ENCODE assay signal across 17 cellular contexts in the genomic region with DNA sequence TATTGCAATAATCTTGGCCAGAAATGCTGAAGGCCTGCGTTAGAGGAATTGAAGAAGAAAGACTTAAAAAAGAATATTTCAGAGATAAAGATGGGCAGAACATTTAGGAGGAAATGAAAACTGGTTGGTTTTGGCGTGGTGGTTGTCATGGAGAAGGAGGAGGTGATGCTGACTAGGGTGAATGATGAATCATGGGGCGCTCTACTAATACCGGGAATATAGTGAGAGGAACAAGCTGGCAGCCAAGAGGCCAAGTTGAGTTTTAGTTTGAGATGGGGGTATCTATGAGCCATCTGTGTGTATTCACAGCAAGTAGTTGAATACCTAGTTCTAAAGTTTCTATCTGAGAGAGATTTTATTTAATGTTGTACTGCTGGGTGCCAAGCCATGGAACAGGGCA. TPM values are rescaled to one million over a fixed set of nuclear protein-coding genes. Genes with fewer than 3 reads are reported as not detected.
DNase-seq lines count a peak whose midpoint lies in the region; ATAC-seq lines count a peak whose summit lies in the region.
"Had no signal": no experiment of that assay in that cellular context is flagged by ENCODE, and none has a peak within 500 bp of the region (broad histone marks: within the 10 kb centered on the region; RNA-seq: fewer than 3 reads in every experiment).

No MANE protein-coding gene starts in this region.

- peak; percentile 32 for DNase-seq in stimulated activated CD4-positive, alpha-beta T cell treated with anti-CD3 and anti-CD28 coated beads, Interleukin-15, amount 100 ng/mL, for 24 hours
- DNase-seq in stimulated activated CD4-positive, alpha-beta T cell treated with anti-CD3 and anti-CD28 coated beads, Interleukin-4, amount 100 ng/mL, for 1 hour, result no peak
- DNase-seq in activated naive CD8-positive, alpha-beta T cell treated with anti-CD3 and anti-CD28 coated beads for 36 hours, result peak; percentile 11
- DNase-seq in D341Med (ENCODE audit: low spot score), result no peak
- DNase-seq in nucleus accumbens (lab: John Stamatoyannopoulos, UW), result no peak
- no peak for DNase-seq in NCI-H2227 (lab: John Stamatoyannopoulos, UW; ENCODE audit: unreplicated experiment)
- DNase-seq: activated CD8-positive, alpha-beta memory T cell treated with anti-CD3 and anti-CD28 coated beads, Interleukin-2, amount 50 U/mL, for 48 hours; effector CD8-positive, alpha-beta T cell; hypothalamus; kidney glomerular epithelial cell; MG63; NCI-H1930; NCI-H510A; PC-9 had no signal

- no peaks in the 10 kb centered on the region for H3K36me3 Mint-ChIP-seq in activated naive CD8-positive, alpha-beta T cell treated with anti-CD3 and anti-CD28 coated beads for 36 hours
- H3K36me3 Mint-ChIP-seq: mesothelial cell of epicardium had no signal

- peaks cover 8% of the 10 kb centered on the region for H3K4me1 Mint-ChIP-seq in activated naive CD8-positive, alpha-beta T cell treated with anti-CD3 and anti-CD28 coated beads for 36 hours
- H3K4me1 Mint-ChIP-seq: mesothelial cell of epicardium had no signal

- peak; percentile 61 for ATAC-seq in HG03103 (IDR thresholded peaks at IDR 0.05; ENCODE audit: low read depth, unreplicated experiment)
- ATAC-seq: sciatic nerve had no signal

- no peak overlapping the region for H3K27ac Mint-ChIP-seq in activated naive CD8-positive, alpha-beta T cell treated with anti-CD3 and anti-CD28 coated beads for 36 hours
- H3K27ac Mint-ChIP-seq: mesothelial cell of epicardium had no signal

- peaks cover 18% of the 10 kb centered on the region for H3K27me3 Mint-ChIP-seq in activated naive CD8-positive, alpha-beta T cell treated with anti-CD3 and anti-CD28 coated beads for 36 hours

- H3K9me3 Mint-ChIP-seq in activated naive CD8-positive, alpha-beta T cell treated with anti-CD3 and anti-CD28 coated beads for 36 hours, result no peaks in the 10 kb centered on the region

- H3K4me3 Mint-ChIP-seq in activated naive CD8-positive, alpha-beta T cell treated with anti-CD3 and anti-CD28 coated beads for 36 hours, result no peak overlapping the region
- H3K4me3 Mint-ChIP-seq: mesothelial cell of epicardium had no signal

RNA-seq across cellular contexts. Expression of a gene that starts 6.8 kb away (rescaled TPM):
- total RNA-seq in activated naive CD8-positive, alpha-beta T cell treated with anti-CD3 and anti-CD28 coated beads for 36 hours, result under 1 TPM in 1 of 2 experiments, not detected in 1; 0.16 TPM
- total RNA-seq: PC-9 had no signal

Comparison
In these comparisons a context has a peak if more than half of its experiments do, and no peak if none do; other contexts are left out.
1. DNase-seq: peak in stimulated activated CD4-positive, alpha-beta T cell treated with anti-CD3 and anti-CD28 coated beads, Interleukin-15, amount 100 ng/mL, for 24 hours (single experiment) and activated naive CD8-positive, alpha-beta T cell treated with anti-CD3 and anti-CD28 coated beads for 36 hours (single experiment); none in stimulated activated CD4-positive, alpha-beta T cell treated with anti-CD3 and anti-CD28 coated beads, Interleukin-4, amount 100 ng/mL, for 1 hour (single experiment), D341Med (single experiment), nucleus accumbens (0 of 56) and NCI-H2227 (single experiment).